23 cellular contexts compared by ENCODE assay signal in the genomic region with DNA sequence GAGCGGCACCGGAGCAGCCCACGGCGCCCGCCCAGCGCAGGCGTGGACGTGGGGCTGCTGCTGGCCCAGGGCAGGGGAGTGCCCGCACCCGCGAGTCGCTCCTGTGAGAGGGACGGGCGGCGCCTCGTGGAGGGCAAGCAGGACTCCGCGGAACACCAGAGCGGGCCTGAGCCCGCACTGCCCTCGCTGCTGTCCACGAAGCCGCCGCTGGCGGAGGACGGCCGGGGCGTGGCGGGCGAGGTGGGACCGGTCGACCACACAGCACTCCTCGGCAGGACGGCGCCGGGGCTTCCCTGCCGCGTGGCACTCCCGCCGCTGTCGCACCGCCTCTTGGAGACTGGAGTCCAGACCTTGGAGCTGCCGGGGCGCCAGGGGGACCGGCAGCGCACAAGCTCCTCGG. TPM values are rescaled to one million over a fixed set of nuclear protein-coding genes. Genes with fewer than 3 reads are reported as not detected.
DNase-seq lines count a peak whose midpoint lies in the region; ATAC-seq and TF ChIP-seq lines count a peak whose summit lies in the region.
"Had no signal": no experiment of that assay in that cellular context is flagged by ENCODE, and none has a peak within 500 bp of the region (broad histone marks: within the 10 kb centered on the region; RNA-seq: fewer than 3 reads in every experiment).

No MANE protein-coding gene starts in this region.

- H3K36me3 Mint-ChIP-seq in chondrocyte (ENCODE audit: low read depth), result peaks cover 5% of the 10 kb centered on the region
- H3K36me3 Mint-ChIP-seq in stimulated activated memory B cell treated with anti-CD40 and anti-IgM and Interleukin-4, amounts not matched to agents 10 μg/mL and 1 μg/mL and 100 μg/mL, for 72 hours, result peaks cover 12% of the 10 kb centered on the region
- H3K36me3 Mint-ChIP-seq: CD4-positive, alpha-beta memory T cell; CD4-positive, CD25-positive, alpha-beta regulatory T cell; CD8-positive, alpha-beta memory T cell had no signal

- H3K9me3 Mint-ChIP-seq in stimulated activated naive CD8-positive, alpha-beta T cell treated with anti-CD3 and anti-CD28 coated beads, Interleukin-15, amount 100 ng/mL, for 72 hours, result no peaks in the 10 kb centered on the region
- no peaks in the 10 kb centered on the region for H3K9me3 Mint-ChIP-seq in chondrocyte (ENCODE audit: low read depth)
- no peaks in the 10 kb centered on the region for H3K9me3 Mint-ChIP-seq in stimulated activated memory B cell treated with anti-CD40 and anti-IgM and Interleukin-4, amounts not matched to agents 10 μg/mL and 1 μg/mL and 100 μg/mL, for 72 hours
- H3K9me3 Mint-ChIP-seq: CD4-positive, alpha-beta memory T cell; CD4-positive, CD25-positive, alpha-beta regulatory T cell; CD8-positive, alpha-beta memory T cell had no signal

- no peak overlapping the region for H3K4me3 Mint-ChIP-seq in stimulated activated naive CD8-positive, alpha-beta T cell treated with anti-CD3 and anti-CD28 coated beads, Interleukin-15, amount 100 ng/mL, for 72 hours
- no peak overlapping the region for H3K4me3 Mint-ChIP-seq in chondrocyte (ENCODE audit: unreplicated experiment)
- H3K4me3 Mint-ChIP-seq in stimulated activated memory B cell treated with anti-CD40 and anti-IgM and Interleukin-4, amounts not matched to agents 10 μg/mL and 1 μg/mL and 100 μg/mL, for 72 hours, result no peak overlapping the region
- H3K4me3 Mint-ChIP-seq: CD14-positive monocyte; CD4-positive, alpha-beta memory T cell; CD4-positive, CD25-positive, alpha-beta regulatory T cell; CD8-positive, alpha-beta memory T cell had no signal

- no peak for TF ChIP-seq CTCF in chondrocyte (IDR thresholded peaks at IDR 0.05)

- no peaks in the 10 kb centered on the region for H3K4me1 Mint-ChIP-seq in stimulated activated naive CD8-positive, alpha-beta T cell treated with anti-CD3 and anti-CD28 coated beads, Interleukin-15, amount 100 ng/mL, for 72 hours
- no peaks in the 10 kb centered on the region for H3K4me1 Mint-ChIP-seq in chondrocyte (ENCODE audit: low read depth)
- no peaks in the 10 kb centered on the region for H3K4me1 Mint-ChIP-seq in stimulated activated memory B cell treated with anti-CD40 and anti-IgM and Interleukin-4, amounts not matched to agents 10 μg/mL and 1 μg/mL and 100 μg/mL, for 72 hours
- H3K4me1 Mint-ChIP-seq: CD14-positive monocyte; CD4-positive, alpha-beta memory T cell; CD4-positive, CD25-positive, alpha-beta regulatory T cell; CD8-positive, alpha-beta memory T cell had no signal

- peak; percentile 35 for ATAC-seq in stimulated activated naive CD8-positive, alpha-beta T cell treated with anti-CD3 and anti-CD28 coated beads, Interleukin-15, amount 100 ng/mL, for 72 hours
- ATAC-seq in stimulated activated naive CD8-positive, alpha-beta T cell treated with anti-CD3 and anti-CD28 coated beads, Interleukin-15, Interleukin-2, amounts not matched to agents 100 U/mL and 50 U/mL, for 24 hours, result no peak
- ATAC-seq in stimulated activated memory B cell treated with anti-CD40 and anti-IgM and Interleukin-4, amounts not matched to agents 10 μg/mL and 1 μg/mL and 100 μg/mL, for 72 hours, result peak; percentile 49
- no peak for ATAC-seq in HG03354 (IDR thresholded peaks at IDR 0.05; ENCODE audit: poor library complexity, severe bottlenecking, unreplicated experiment)
- ATAC-seq: GM12878 had no signal

- no peak overlapping the region for H3K27ac Mint-ChIP-seq in stimulated activated naive CD8-positive, alpha-beta T cell treated with anti-CD3 and anti-CD28 coated beads, Interleukin-15, amount 100 ng/mL, for 72 hours
- no peak overlapping the region for H3K27ac Mint-ChIP-seq in chondrocyte (ENCODE audit: unreplicated experiment)
- no peak overlapping the region for H3K27ac Mint-ChIP-seq in stimulated activated memory B cell treated with anti-CD40 and anti-IgM and Interleukin-4, amounts not matched to agents 10 μg/mL and 1 μg/mL and 100 μg/mL, for 72 hours
- H3K27ac Mint-ChIP-seq: CD14-positive monocyte; CD4-positive, alpha-beta memory T cell; CD4-positive, CD25-positive, alpha-beta regulatory T cell; CD8-positive, alpha-beta memory T cell had no signal

- H3K27me3 Mint-ChIP-seq in stimulated activated naive CD8-positive, alpha-beta T cell treated with anti-CD3 and anti-CD28 coated beads, Interleukin-15, amount 100 ng/mL, for 72 hours, result no peaks in the 10 kb centered on the region
- H3K27me3 Mint-ChIP-seq in chondrocyte (ENCODE audit: low read depth), result no peaks in the 10 kb centered on the region
- H3K27me3 Mint-ChIP-seq in stimulated activated memory B cell treated with anti-CD40 and anti-IgM and Interleukin-4, amounts not matched to agents 10 μg/mL and 1 μg/mL and 100 μg/mL, for 72 hours, result no peaks in the 10 kb centered on the region
- H3K27me3 Mint-ChIP-seq: CD4-positive, alpha-beta memory T cell; CD4-positive, CD25-positive, alpha-beta regulatory T cell; CD8-positive, alpha-beta memory T cell had no signal

- DNase-seq in stimulated activated naive CD8-positive, alpha-beta T cell treated with anti-CD3 and anti-CD28 coated beads, Interleukin-15, amount 100 ng/mL, for 72 hours, result no peak
- no peak for DNase-seq in stimulated activated naive CD8-positive, alpha-beta T cell treated with anti-CD3 and anti-CD28 coated beads, Interleukin-15, Interleukin-2, amounts not matched to agents 100 U/mL and 50 U/mL, for 24 hours
- DNase-seq in chondrocyte (ENCODE audit: low spot score), result peak; percentile 95
- DNase-seq in HuH-7 (ENCODE audit: low spot score), result no peak
- DNase-seq: 8988T; ACHN; BE2C; C1 segment of cervical spinal cord; CD4-positive, alpha-beta memory T cell; CD4-positive, CD25-positive, alpha-beta regulatory T cell; CD8-positive, alpha-beta memory T cell; COR-L47; DMS 273 treated with DMSO at 0.1 percent for 48 hours; DMS153; DMS53; DMS79; DND-41; EL; GDM1 had no signal

RNA-seq across cellular contexts. Expression of gene FAM53A, which starts 29.0 kb away (rescaled TPM):
- total RNA-seq in chondrocyte, result 6.9 to 8.0 TPM (median 7.3 TPM) in 3 replicates

RNA-seq across cellular contexts. Expression of gene SLBP, which starts 57.0 kb away (rescaled TPM):
- 47.0 to 48.7 TPM (median 47.5 TPM) in 3 replicates for total RNA-seq in chondrocyte

Comparison
In these comparisons a context has a peak if more than half of its experiments do, and no peak if none do; other contexts are left out.
1. ATAC-seq: peak in stimulated activated naive CD8-positive, alpha-beta T cell treated with anti-CD3 and anti-CD28 coated beads, Interleukin-15, amount 100 ng/mL, for 72 hours (single experiment) and stimulated activated memory B cell treated with anti-CD40 and anti-IgM and Interleukin-4, amounts not matched to agents 10 μg/mL and 1 μg/mL and 100 μg/mL, for 72 hours (single experiment); none in stimulated activated naive CD8-positive, alpha-beta T cell treated with anti-CD3 and anti-CD28 coated beads, Interleukin-15, Interleukin-2, amounts not matched to agents 100 U/mL and 50 U/mL, for 24 hours (single experiment) and HG03354 (single experiment).